In genomic region chr15:30649952-30650929, GRCh38 we compare ENCODE assay signal across 8 cellular contexts. TPM values are rescaled to one million over a fixed set of nuclear protein-coding genes. Genes with fewer than 3 reads are reported as not detected.
DNase-seq lines count a peak whose midpoint lies in the region; ATAC-seq, FAIRE-seq and TF ChIP-seq lines count a peak whose summit lies in the region.

No MANE protein-coding gene starts in this region.

- no peak for TF ChIP-seq CTCF in breast epithelium (IDR thresholded peaks at IDR 0.05)

- no peak overlapping the region for H3K4me3 ChIP-seq in breast epithelium

- no peaks in the 10 kb centered on the region for H3K9me3 ChIP-seq in breast epithelium

- no peak overlapping the region for H3K27ac ChIP-seq in breast epithelium

- FAIRE-seq in GM18507 (lab: Jason Lieb, UNC) = peak; percentile 49

- TF ChIP-seq POLR2A in breast epithelium (IDR thresholded peaks at IDR 0.05) = no peak

- H3K36me3 ChIP-seq in breast epithelium = no peaks in the 10 kb centered on the region

- ATAC-seq in GM21723 (IDR thresholded peaks at IDR 0.05; ENCODE audit: unreplicated experiment) = peak; percentile 72

- DNase-seq in GM18507 (ENCODE audit: extremely low spot score, insufficient read length, low read depth) = peak; percentile 15
- peak; percentile 11 for DNase-seq in HT1080 (ENCODE audit: low read depth)
- peak; percentile 70 for DNase-seq in fibroblast of peridontal ligament (ENCODE audit: extremely low read depth)
- DNase-seq in activated T-cell treated with anti-CD3 and anti-CD28 coated beads, Interleukin-2, amount 50 U/mL, for 1 hour = no peak
- DNase-seq in NCI-H524 (lab: John Stamatoyannopoulos, UW) = no peak
- no peak for DNase-seq in activated CD8-positive, alpha-beta memory T cell treated with anti-CD3 and anti-CD28 coated beads for 24 hours
- no peak for DNase-seq in breast epithelium (ENCODE audit: low spot score in 2 of 2)

- H3K27me3 ChIP-seq in breast epithelium = no peaks in the 10 kb centered on the region

- H3K4me1 ChIP-seq in breast epithelium = no peaks in the 10 kb centered on the region

- intact Hi-C loops in breast epithelium (cut with DNase I; ENCODE audit: low total_unique reads) = no loop called here

RNA-seq across cellular contexts. Expression of gene GOLGA8H, which starts 46.4 kb away (rescaled TPM):
- total RNA-seq in HT1080 (2014; rRNA removed; shearing (Covaris generic)) = 0.43 and 0.77 TPM in 2 replicates
- 0.27 and 0.88 TPM in 2 replicates for polyA plus RNA-seq in HT1080 (2015; cell fraction: cytosol; rRNA removed)
- 2.4 and 2.7 TPM in 2 replicates for polyA plus RNA-seq in HT1080 (2015; cell fraction: nucleus; rRNA removed)
- 1 to 10 TPM in 1 of 3 donors, under 1 TPM in 2; 0.16 to 1.6 (median 0.29) TPM for total RNA-seq in breast epithelium

Comparison
In these comparisons a context has a peak if more than half of its experiments do, and no peak if none do; other contexts are left out.
1. DNase-seq: peak in GM18507 (single experiment), HT1080 (single experiment) and fibroblast of peridontal ligament (single experiment); none in activated T-cell treated with anti-CD3 and anti-CD28 coated beads, Interleukin-2, amount 50 U/mL, for 1 hour (single experiment), NCI-H524 (0 of 2), activated CD8-positive, alpha-beta memory T cell treated with anti-CD3 and anti-CD28 coated beads for 24 hours (single experiment) and breast epithelium (0 of 2).